In genomic region chr15:63165166-63165859, GRCh38 we compare ENCODE assay signal across 1 cellular context.
TF ChIP-seq lines count a peak whose summit lies in the region.

No MANE protein-coding gene starts in this region.

TF ChIP-seq in IMR-90, 13 proteins besides CTCF, POLR2A, EP300 and RAD21:
- TF ChIP-seq CHD1 (IDR thresholded peaks at IDR 0.05; ENCODE audit: low read depth, low read length) (no peak), ELK1 (IDR thresholded peaks at IDR 0.05; ENCODE audit: borderline replicate concordance, low read depth, low read length) (no peak), CEBPB (IDR thresholded peaks at IDR 0.05; ENCODE audit: low read depth, low read length) (no peak), RFX5 (IDR thresholded peaks at IDR 0.05; ENCODE audit: low read depth, low read length) (no peak), MXI1 (IDR thresholded peaks at IDR 0.05; ENCODE audit: borderline replicate concordance, low read depth, low read length) (no peak), NFE2L2 (IDR thresholded peaks at IDR 0.05; ENCODE audit: low read depth, low read length) (no peak), BHLHE40 (IDR thresholded peaks at IDR 0.05; ENCODE audit: low read depth, low read length) (no peak), FOS (IDR thresholded peaks at IDR 0.05; ENCODE audit: low read depth, low read length) (no peak), SMC3 (IDR thresholded peaks at IDR 0.05; ENCODE audit: low read depth, low read length) (no peak), MAZ (IDR thresholded peaks at IDR 0.05; ENCODE audit: borderline replicate concordance, low read depth, low read length) (no peak), RCOR1 (IDR thresholded peaks at IDR 0.05; ENCODE audit: insufficient replicate concordance, low read length) (no peak), MAFK (IDR thresholded peaks at IDR 0.05; ENCODE audit: low read depth, low read length) (no peak)
- TF ChIP-seq, protein P1, sequence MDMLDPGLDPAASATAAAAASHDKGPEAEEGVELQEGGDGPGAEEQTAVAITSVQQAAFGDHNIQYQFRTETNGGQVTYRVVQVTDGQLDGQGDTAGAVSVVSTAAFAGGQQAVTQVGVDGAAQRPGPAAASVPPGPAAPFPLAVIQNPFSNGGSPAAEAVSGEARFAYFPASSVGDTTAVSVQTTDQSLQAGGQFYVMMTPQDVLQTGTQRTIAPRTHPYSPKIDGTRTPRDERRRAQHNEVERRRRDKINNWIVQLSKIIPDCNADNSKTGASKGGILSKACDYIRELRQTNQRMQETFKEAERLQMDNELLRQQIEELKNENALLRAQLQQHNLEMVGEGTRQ (IDR thresholded peaks at IDR 0.05; ENCODE audit: low read depth, low read length) = no peak
